2 cellular contexts compared by ENCODE assay signal in the genomic region with DNA sequence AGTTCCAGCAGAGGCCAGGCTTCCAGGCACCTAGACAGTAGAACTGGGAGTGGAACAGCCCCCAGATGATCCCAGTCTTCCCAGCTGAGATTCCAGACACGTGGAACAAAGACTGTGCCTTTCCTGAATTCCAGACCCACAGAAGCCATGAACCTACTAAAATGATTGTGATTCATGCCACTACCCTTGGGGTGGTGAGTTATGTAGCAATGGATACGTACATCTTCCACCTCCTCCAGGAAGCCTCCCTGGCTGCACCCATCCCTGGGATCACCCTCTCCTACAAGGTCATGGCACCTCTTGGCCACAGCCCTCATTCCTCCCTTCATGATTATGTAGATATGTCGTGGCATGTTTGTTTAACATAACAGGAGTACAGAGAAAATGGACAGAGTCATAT.
TF ChIP-seq lines count a peak whose summit lies in the region.

No MANE protein-coding gene starts in this region.

TF ChIP-seq in GM23338, 12 proteins besides CTCF, POLR2A, EP300 and RAD21 (continued from another document):
- TF ChIP-seq STAT1 (IDR thresholded peaks at IDR 0.05; ENCODE audit: unreplicated experiment) (no peak), CREB1 (CRISPR knock-in tag; IDR thresholded peaks at IDR 0.05; ENCODE audit: low read depth) (no peak), EZH2phosphoT487 (IDR thresholded peaks at IDR 0.05; ENCODE audit: unreplicated experiment) (no peak), JUNB (IDR thresholded peaks at IDR 0.05; ENCODE audit: unreplicated experiment) (no peak), EZH2 (IDR thresholded peaks at IDR 0.05; ENCODE audit: low read depth, unreplicated experiment) (no peak), ZNF331 (CRISPR knock-in tag; IDR thresholded peaks at IDR 0.05; ENCODE audit: low read depth) (no peak), ZNF462 (CRISPR knock-in tag; IDR thresholded peaks at IDR 0.05) (no peak)
- TF ChIP-seq, protein P1, sequence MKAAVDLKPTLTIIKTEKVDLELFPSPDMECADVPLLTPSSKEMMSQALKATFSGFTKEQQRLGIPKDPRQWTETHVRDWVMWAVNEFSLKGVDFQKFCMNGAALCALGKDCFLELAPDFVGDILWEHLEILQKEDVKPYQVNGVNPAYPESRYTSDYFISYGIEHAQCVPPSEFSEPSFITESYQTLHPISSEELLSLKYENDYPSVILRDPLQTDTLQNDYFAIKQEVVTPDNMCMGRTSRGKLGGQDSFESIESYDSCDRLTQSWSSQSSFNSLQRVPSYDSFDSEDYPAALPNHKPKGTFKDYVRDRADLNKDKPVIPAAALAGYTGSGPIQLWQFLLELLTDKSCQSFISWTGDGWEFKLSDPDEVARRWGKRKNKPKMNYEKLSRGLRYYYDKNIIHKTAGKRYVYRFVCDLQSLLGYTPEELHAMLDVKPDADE (IDR thresholded peaks at IDR 0.05) = no peak
- TF ChIP-seq, protein P2, sequence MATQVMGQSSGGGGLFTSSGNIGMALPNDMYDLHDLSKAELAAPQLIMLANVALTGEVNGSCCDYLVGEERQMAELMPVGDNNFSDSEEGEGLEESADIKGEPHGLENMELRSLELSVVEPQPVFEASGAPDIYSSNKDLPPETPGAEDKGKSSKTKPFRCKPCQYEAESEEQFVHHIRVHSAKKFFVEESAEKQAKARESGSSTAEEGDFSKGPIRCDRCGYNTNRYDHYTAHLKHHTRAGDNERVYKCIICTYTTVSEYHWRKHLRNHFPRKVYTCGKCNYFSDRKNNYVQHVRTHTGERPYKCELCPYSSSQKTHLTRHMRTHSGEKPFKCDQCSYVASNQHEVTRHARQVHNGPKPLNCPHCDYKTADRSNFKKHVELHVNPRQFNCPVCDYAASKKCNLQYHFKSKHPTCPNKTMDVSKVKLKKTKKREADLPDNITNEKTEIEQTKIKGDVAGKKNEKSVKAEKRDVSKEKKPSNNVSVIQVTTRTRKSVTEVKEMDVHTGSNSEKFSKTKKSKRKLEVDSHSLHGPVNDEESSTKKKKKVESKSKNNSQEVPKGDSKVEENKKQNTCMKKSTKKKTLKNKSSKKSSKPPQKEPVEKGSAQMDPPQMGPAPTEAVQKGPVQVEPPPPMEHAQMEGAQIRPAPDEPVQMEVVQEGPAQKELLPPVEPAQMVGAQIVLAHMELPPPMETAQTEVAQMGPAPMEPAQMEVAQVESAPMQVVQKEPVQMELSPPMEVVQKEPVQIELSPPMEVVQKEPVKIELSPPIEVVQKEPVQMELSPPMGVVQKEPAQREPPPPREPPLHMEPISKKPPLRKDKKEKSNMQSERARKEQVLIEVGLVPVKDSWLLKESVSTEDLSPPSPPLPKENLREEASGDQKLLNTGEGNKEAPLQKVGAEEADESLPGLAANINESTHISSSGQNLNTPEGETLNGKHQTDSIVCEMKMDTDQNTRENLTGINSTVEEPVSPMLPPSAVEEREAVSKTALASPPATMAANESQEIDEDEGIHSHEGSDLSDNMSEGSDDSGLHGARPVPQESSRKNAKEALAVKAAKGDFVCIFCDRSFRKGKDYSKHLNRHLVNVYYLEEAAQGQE (IDR thresholded peaks at IDR 0.05; ENCODE audit: unreplicated experiment) = no peak

TF ChIP-seq in GM12891, 5 proteins besides CTCF, POLR2A, EP300 and RAD21 (continued from another document):
- no peak for TF ChIP-seq PAX5 (IDR thresholded peaks at IDR 0.05; ENCODE audit: insufficient read depth, low read length, severe bottlenecking)
